Comparison of ENCODE assay signal across 1 cellular context in genomic region chr17:63842173-63842539, GRCh38.
TF ChIP-seq lines count a peak whose summit lies in the region.

No MANE protein-coding gene starts in this region.

TF ChIP-seq in GM23338, 12 proteins besides CTCF, POLR2A, EP300 and RAD21 (continued from another document):
- TF ChIP-seq, protein P1, sequence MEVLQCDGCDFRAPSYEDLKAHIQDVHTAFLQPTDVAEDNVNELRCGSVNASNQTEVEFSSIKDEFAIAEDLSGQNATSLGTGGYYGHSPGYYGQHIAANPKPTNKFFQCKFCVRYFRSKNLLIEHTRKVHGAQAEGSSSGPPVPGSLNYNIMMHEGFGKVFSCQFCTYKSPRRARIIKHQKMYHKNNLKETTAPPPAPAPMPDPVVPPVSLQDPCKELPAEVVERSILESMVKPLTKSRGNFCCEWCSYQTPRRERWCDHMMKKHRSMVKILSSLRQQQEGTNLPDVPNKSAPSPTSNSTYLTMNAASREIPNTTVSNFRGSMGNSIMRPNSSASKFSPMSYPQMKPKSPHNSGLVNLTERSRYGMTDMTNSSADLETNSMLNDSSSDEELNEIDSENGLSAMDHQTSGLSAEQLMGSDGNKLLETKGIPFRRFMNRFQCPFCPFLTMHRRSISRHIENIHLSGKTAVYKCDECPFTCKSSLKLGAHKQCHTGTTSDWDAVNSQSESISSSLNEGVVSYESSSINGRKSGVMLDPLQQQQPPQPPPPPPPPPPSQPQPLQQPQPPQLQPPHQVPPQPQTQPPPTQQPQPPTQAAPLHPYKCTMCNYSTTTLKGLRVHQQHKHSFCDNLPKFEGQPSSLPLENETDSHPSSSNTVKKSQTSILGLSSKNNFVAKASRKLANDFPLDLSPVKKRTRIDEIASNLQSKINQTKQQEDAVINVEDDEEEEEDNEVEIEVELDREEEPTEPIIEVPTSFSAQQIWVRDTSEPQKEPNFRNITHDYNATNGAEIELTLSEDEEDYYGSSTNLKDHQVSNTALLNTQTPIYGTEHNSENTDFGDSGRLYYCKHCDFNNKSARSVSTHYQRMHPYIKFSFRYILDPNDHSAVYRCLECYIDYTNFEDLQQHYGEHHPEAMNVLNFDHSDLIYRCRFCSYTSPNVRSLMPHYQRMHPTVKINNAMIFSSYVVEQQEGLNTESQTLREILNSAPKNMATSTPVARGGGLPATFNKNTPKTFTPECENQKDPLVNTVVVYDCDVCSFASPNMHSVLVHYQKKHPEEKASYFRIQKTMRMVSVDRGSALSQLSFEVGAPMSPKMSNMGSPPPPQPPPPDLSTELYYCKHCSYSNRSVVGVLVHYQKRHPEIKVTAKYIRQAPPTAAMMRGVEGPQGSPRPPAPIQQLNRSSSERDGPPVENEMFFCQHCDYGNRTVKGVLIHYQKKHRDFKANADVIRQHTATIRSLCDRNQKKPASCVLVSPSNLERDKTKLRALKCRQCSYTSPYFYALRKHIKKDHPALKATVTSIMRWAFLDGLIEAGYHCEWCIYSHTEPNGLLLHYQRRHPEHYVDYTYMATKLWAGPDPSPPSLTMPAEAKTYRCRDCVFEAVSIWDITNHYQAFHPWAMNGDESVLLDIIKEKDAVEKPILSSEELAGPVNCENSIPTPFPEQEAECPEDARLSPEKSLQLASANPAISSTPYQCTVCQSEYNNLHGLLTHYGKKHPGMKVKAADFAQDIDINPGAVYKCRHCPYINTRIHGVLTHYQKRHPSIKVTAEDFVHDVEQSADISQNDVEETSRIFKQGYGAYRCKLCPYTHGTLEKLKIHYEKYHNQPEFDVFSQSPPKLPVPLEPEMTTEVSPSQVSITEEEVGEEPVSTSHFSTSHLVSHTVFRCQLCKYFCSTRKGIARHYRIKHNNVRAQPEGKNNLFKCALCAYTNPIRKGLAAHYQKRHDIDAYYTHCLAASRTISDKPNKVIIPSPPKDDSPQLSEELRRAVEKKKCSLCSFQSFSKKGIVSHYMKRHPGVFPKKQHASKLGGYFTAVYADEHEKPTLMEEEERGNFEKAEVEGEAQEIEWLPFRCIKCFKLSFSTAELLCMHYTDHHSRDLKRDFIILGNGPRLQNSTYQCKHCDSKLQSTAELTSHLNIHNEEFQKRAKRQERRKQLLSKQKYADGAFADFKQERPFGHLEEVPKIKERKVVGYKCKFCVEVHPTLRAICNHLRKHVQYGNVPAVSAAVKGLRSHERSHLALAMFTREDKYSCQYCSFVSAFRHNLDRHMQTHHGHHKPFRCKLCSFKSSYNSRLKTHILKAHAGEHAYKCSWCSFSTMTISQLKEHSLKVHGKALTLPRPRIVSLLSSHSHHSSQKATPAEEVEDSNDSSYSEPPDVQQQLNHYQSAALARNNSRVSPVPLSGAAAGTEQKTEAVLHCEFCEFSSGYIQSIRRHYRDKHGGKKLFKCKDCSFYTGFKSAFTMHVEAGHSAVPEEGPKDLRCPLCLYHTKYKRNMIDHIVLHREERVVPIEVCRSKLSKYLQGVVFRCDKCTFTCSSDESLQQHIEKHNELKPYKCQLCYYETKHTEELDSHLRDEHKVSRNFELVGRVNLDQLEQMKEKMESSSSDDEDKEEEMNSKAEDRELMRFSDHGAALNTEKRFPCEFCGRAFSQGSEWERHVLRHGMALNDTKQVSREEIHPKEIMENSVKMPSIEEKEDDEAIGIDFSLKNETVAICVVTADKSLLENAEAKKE (CRISPR knock-in tag; IDR thresholded peaks at IDR 0.05), result no peak
- no peak for TF ChIP-seq NANOG (IDR thresholded peaks at IDR 0.05; ENCODE audit: borderline replicate concordance)
- no peak for TF ChIP-seq ZNF331 (CRISPR knock-in tag; IDR thresholded peaks at IDR 0.05; ENCODE audit: low read depth)
- TF ChIP-seq POLR2AphosphoS5 (IDR thresholded peaks at IDR 0.05; ENCODE audit: low read depth), result no peak
- no peak for TF ChIP-seq CREB1 (CRISPR knock-in tag; IDR thresholded peaks at IDR 0.05; ENCODE audit: low read depth)
- no peak for TF ChIP-seq ZNF114 (CRISPR knock-in tag; IDR thresholded peaks at IDR 0.05)
- no peak for TF ChIP-seq JUNB (IDR thresholded peaks at IDR 0.05; ENCODE audit: unreplicated experiment)
TF ChIP-seq in GM23338: peak in this region for 0.
